ENCODE assay signal across 11 cellular contexts in genomic region chr6:168318579-168319278, GRCh38. TPM values are rescaled to one million over a fixed set of nuclear protein-coding genes. Genes with fewer than 3 reads are reported as not detected.
A peak's percentile ranks its signal among the peaks of the same experiment; 100 is the strongest.
DNase-seq lines count a peak whose midpoint lies in the region; ATAC-seq and TF ChIP-seq lines count a peak whose summit lies in the region.
"Had no signal": no experiment of that assay in that cellular context is flagged by ENCODE, and none has a peak within 500 bp of the region (broad histone marks: within the 10 kb centered on the region; RNA-seq: fewer than 3 reads in every experiment).

No MANE protein-coding gene starts in this region.

- no peaks in the 10 kb centered on the region for H3K36me3 ChIP-seq in cardiac muscle cell
- H3K36me3 ChIP-seq in urinary bladder (ENCODE audit: insufficient read depth): no peaks in the 10 kb centered on the region
- H3K36me3 ChIP-seq: tibial artery had no signal

- peak in 1 of 2 donors; percentile 23 for DNase-seq in cardiac muscle cell (ENCODE audit: low read depth in 1 of 2, low spot score in 1 of 2)
- DNase-seq in left ventricle myocardium superior: no peak
- no peak for DNase-seq in neural crest cell (ENCODE audit: low read depth, low spot score)
- no peak for DNase-seq in activated T-helper 2 cell treated with anti-CD3 and anti-CD28 coated beads, Interferon-gamma antibody, Interleukin-2, Interleukin-4, amounts not matched to agents 10 μg/mL and 5 μg/mL and 100 μg/mL, durations not matched to agents 14 hours and 24 hours and 36 hours (ENCODE audit: low spot score)
- DNase-seq in NCI-H345 (lab: John Stamatoyannopoulos, UW): no peak
- DNase-seq: COR-L47; naive thymus-derived CD4-positive, alpha-beta T cell; tibial artery had no signal

- intact Hi-C loops in left ventricle myocardium superior (cut with micrococcal nuclease): no loop called here
- intact Hi-C loops in activated T-helper 2 cell treated with anti-CD3 and anti-CD28 coated beads, Interferon-gamma antibody, Interleukin-2, Interleukin-4, amounts not matched to agents 10 μg/mL and 5 μg/mL and 100 μg/mL, durations not matched to agents 14 hours and 24 hours and 36 hours (cut with micrococcal nuclease): no loop called here

- TF ChIP-seq CTCF in cardiac muscle cell (IDR thresholded peaks at IDR 0.05; ENCODE audit: low read depth, low read length) (no peak), neural crest cell (conservative IDR thresholded peaks at IDR 0.05) (no peak)

- H3K4me1 ChIP-seq in cardiac muscle cell (ENCODE audit: low read depth): no peaks in the 10 kb centered on the region
- no peaks in the 10 kb centered on the region for H3K4me1 ChIP-seq in urinary bladder (ENCODE audit: insufficient read depth)

- peaks cover 10% of the 10 kb centered on the region for H3K4me1 Mint-ChIP-seq in neural crest cell
- H3K4me1 Mint-ChIP-seq in activated T-helper 2 cell treated with anti-CD3 and anti-CD28 coated beads, Interferon-gamma antibody, Interleukin-2, Interleukin-4, amounts not matched to agents 10 μg/mL and 5 μg/mL and 100 μg/mL, durations not matched to agents 14 hours and 24 hours and 36 hours (ENCODE audit: low read depth): peaks cover 10% of the 10 kb centered on the region

- peaks cover 7% of the 10 kb centered on the region for H3K9me3 Mint-ChIP-seq in neural crest cell
- H3K9me3 Mint-ChIP-seq in activated T-helper 2 cell treated with anti-CD3 and anti-CD28 coated beads, Interferon-gamma antibody, Interleukin-2, Interleukin-4, amounts not matched to agents 10 μg/mL and 5 μg/mL and 100 μg/mL, durations not matched to agents 14 hours and 24 hours and 36 hours: peaks cover 7% of the 10 kb centered on the region

- ATAC-seq in left ventricle myocardium superior (no peak), HG03039 (IDR thresholded peaks at IDR 0.05; ENCODE audit: unreplicated experiment) (no peak)
- ATAC-seq: naive thymus-derived CD4-positive, alpha-beta T cell had no signal

- H3K36me3 Mint-ChIP-seq in neural crest cell (ENCODE audit: low read depth): peaks cover 6% of the 10 kb centered on the region
- peaks cover 2% of the 10 kb centered on the region for H3K36me3 Mint-ChIP-seq in activated T-helper 2 cell treated with anti-CD3 and anti-CD28 coated beads, Interferon-gamma antibody, Interleukin-2, Interleukin-4, amounts not matched to agents 10 μg/mL and 5 μg/mL and 100 μg/mL, durations not matched to agents 14 hours and 24 hours and 36 hours (ENCODE audit: low read depth)
- H3K36me3 Mint-ChIP-seq: naive thymus-derived CD4-positive, alpha-beta T cell had no signal

- no peaks in the 10 kb centered on the region for H3K9me3 ChIP-seq in cardiac muscle cell (ENCODE audit: low read depth)

- whole genome bisulfite sequencing in urinary bladder: 41% methylated on average over 33 of the region's 33 CpGs

- H3K27ac ChIP-seq in cardiac muscle cell: no peak overlapping the region
- no peak overlapping the region for H3K27ac ChIP-seq in urinary bladder (ENCODE audit: low read depth)
- H3K27ac ChIP-seq: tibial artery had no signal

- H3K27me3 ChIP-seq in cardiac muscle cell: peaks cover 45% of the 10 kb centered on the region

- peak overlapping the region; percentile 82 for H3K4me3 Mint-ChIP-seq in neural crest cell
- no peak overlapping the region for H3K4me3 Mint-ChIP-seq in activated T-helper 2 cell treated with anti-CD3 and anti-CD28 coated beads, Interferon-gamma antibody, Interleukin-2, Interleukin-4, amounts not matched to agents 10 μg/mL and 5 μg/mL and 100 μg/mL, durations not matched to agents 14 hours and 24 hours and 36 hours (ENCODE audit: low read depth)

- H3K4me3 ChIP-seq in cardiac muscle cell: peak overlapping the region; percentile 70
- H3K4me3 ChIP-seq in iPS-11a (ENCODE audit: low read depth, low read length): peak overlapping the region; percentile 38
- peak overlapping the region; percentile 38 for H3K4me3 ChIP-seq in urinary bladder (ENCODE audit: low read depth, low read length)

- H3K27ac Mint-ChIP-seq in neural crest cell (ENCODE audit: unreplicated experiment): no peak overlapping the region
- H3K27ac Mint-ChIP-seq in activated T-helper 2 cell treated with anti-CD3 and anti-CD28 coated beads, Interferon-gamma antibody, Interleukin-2, Interleukin-4, amounts not matched to agents 10 μg/mL and 5 μg/mL and 100 μg/mL, durations not matched to agents 14 hours and 24 hours and 36 hours: no peak overlapping the region

- peaks cover 73% of the 10 kb centered on the region for H3K27me3 Mint-ChIP-seq in neural crest cell (ENCODE audit: low read depth)
- H3K27me3 Mint-ChIP-seq in activated T-helper 2 cell treated with anti-CD3 and anti-CD28 coated beads, Interferon-gamma antibody, Interleukin-2, Interleukin-4, amounts not matched to agents 10 μg/mL and 5 μg/mL and 100 μg/mL, durations not matched to agents 14 hours and 24 hours and 36 hours (ENCODE audit: low read depth): peaks cover 42% of the 10 kb centered on the region

RNA-seq across cellular contexts. Expression of gene DACT2, which starts 0.8 kb away (rescaled TPM):
- total RNA-seq in cardiac muscle cell: 0.49 and 0.71 TPM in 2 replicates
- 0.32 and 0.77 TPM in 2 replicates for polyA plus RNA-seq in cardiac muscle cell
- total RNA-seq in left ventricle myocardium superior: 0.92 TPM
- 0.19 and 0.43 TPM in 2 replicates for total RNA-seq in neural crest cell
- 4.0 TPM for total RNA-seq in urinary bladder
- 0.60 TPM for polyA plus RNA-seq in urinary bladder
- total RNA-seq in activated T-helper 2 cell treated with anti-CD3 and anti-CD28 coated beads, Interferon-gamma antibody, Interleukin-2, Interleukin-4, amounts not matched to agents 10 μg/mL and 5 μg/mL and 100 μg/mL, durations not matched to agents 14 hours and 24 hours and 36 hours: 0.80 and 0.87 TPM in 2 replicates
- polyA plus RNA-seq: naive thymus-derived CD4-positive, alpha-beta T cell had no signal
